In the genomic region with DNA sequence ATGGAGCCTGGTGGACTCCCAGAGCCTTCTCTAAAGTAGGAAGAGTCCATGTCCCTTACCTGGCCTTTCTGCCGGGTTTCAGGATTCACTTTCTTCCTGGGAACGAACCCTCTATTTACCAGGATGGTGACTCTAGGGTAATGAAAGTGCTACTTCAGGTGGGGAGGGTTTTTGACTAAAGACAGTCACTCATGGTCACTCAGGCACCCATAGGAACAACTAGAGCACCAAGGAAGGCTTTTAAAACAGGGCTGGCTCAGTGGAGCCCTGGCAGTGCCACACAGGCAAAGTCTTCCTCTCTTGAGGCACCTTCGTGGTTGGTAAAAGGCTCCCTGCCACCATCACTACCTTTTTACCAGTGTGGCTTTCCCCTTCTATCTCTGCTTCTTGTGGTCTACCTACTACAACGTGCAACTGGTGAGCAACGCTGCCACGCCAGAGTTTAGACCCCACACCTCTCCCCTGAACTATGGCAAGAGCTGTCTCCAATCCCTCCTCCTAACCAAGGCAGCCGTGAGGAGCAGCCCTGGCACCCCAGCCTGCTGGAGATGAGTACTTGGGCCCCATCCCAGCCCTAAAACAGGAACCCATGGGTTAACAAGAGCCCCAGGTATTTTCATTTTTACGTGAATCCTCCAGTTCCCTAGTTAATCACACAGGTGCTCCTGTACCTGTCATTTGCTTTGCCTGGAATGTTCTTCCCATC, we compare ENCODE assay signal across 8 cellular contexts. TPM values are rescaled to one million over a fixed set of nuclear protein-coding genes. Genes with fewer than 3 reads are reported as not detected.
A peak's percentile ranks its signal among the peaks of the same experiment; 100 is the strongest.
DNase-seq lines count a peak whose midpoint lies in the region; ATAC-seq, FAIRE-seq and TF ChIP-seq lines count a peak whose summit lies in the region.
"Had no signal": no experiment of that assay in that cellular context is flagged by ENCODE, and none has a peak within 500 bp of the region (broad histone marks: within the 10 kb centered on the region; RNA-seq: fewer than 3 reads in every experiment).

No MANE protein-coding gene starts in this region.

- H3K4me3 Mint-ChIP-seq in endodermal cell: no peak overlapping the region

- no peak for FAIRE-seq in urothelium cell line (lab: Jason Lieb, UNC)

- H3K36me3 ChIP-seq in HUES64 (ENCODE audit: insufficient read depth, low read length): peaks cover 59% of the 10 kb centered on the region
- peaks cover 49% of the 10 kb centered on the region for H3K36me3 ChIP-seq in endodermal cell (ENCODE audit: control insufficient read depth, insufficient read depth, low read length)
- H3K36me3 ChIP-seq in PC-3 (ENCODE audit: low read depth, low read length): peaks cover 41% of the 10 kb centered on the region

- no peaks in the 10 kb centered on the region for H3K9me3 ChIP-seq in HUES64 (ENCODE audit: insufficient read depth, low read depth, low read length)
- H3K9me3 ChIP-seq in endodermal cell (ENCODE audit: control insufficient read depth, low read length): no peaks in the 10 kb centered on the region
- H3K9me3 ChIP-seq in PC-3 (ENCODE audit: low read length): no peaks in the 10 kb centered on the region

- no peak overlapping the region for H2AFZ ChIP-seq in PC-3 (ENCODE audit: low read length)

- 92% methylated on average over 8 of the region's 8 CpGs for WGBS in HUES64
- WGBS in endodermal cell (ENCODE audit: insufficient coverage in 1 of 2, insufficient read length in 1 of 2), 2 experiments: 94 to 95% methylated on average over 6 to 8 of the region's 8 CpGs

- POLR2A ChIA-PET in PC-3 (lab: Charles Lee; ENCODE audit: unreplicated experiment): no interaction called here

- CTCF ChIA-PET in PC-3 (lab: Charles Lee): no interaction called here

- H3K9me2 ChIP-seq in PC-3 (replicated peaks; ENCODE audit: low read length): no peaks in the 10 kb centered on the region

- H3K4me1 Mint-ChIP-seq in endodermal cell: peaks cover 19% of the 10 kb centered on the region

- peak overlapping the region; percentile 1; the same call in 1 of the 2 replicates for H3K27ac ChIP-seq in HUES64 (ENCODE audit: low read depth, low read length)
- no peak overlapping the region for H3K27ac ChIP-seq in endodermal cell (ENCODE audit: low read depth, low read length)
- H3K27ac ChIP-seq in PC-3 (ENCODE audit: low read length): no peak overlapping the region

- BruUV-seq in PC-3 (replicated peaks; lab: Mats Ljungman, UMichigan): no TSS peak

- intact Hi-C loops in PC-3 (cut with micrococcal nuclease): no loop called here

- H3K27me3 ChIP-seq in HUES64 (ENCODE audit: insufficient read depth, low read length) (no peaks in the 10 kb centered on the region), endodermal cell (ENCODE audit: control insufficient read depth, insufficient read depth, low read length, poor library complexity, severe bottlenecking) (no peaks in the 10 kb centered on the region), PC-3 (ENCODE audit: low read length) (no peaks in the 10 kb centered on the region)

- DNase-seq in endodermal cell (no peak), urothelium cell line (ENCODE audit: low spot score) (no peak), PC-3 (no peak)
- DNase-seq: NCI-H1092; NK-92 treated with Interleukin-12 subunit alpha and Interleukin-12 subunit beta, amount 100 ng/mL, for 24 hours had no signal

- no peak for TF ChIP-seq CTCF in endodermal cell (conservative IDR thresholded peaks at IDR 0.05)
- TF ChIP-seq CTCF in PC-3 (conservative IDR thresholded peaks at IDR 0.05; ENCODE audit: low read depth, low read length): no peak

- no peaks in the 10 kb centered on the region for H3K27me3 Mint-ChIP-seq in endodermal cell (ENCODE audit: insufficient read depth)

- H3K9ac ChIP-seq in HUES64 (ENCODE audit: low read depth, low read length) (no peak overlapping the region), endodermal cell (ENCODE audit: extremely low read depth, low read length, poor library complexity, severe bottlenecking) (no peak overlapping the region), PC-3 (ENCODE audit: low read length) (no peak overlapping the region)

- H3F3A ChIP-seq in PC-3 (ENCODE audit: low read length, unreplicated experiment): peaks cover 13% of the 10 kb centered on the region

- peaks cover 57% of the 10 kb centered on the region for H3K36me3 Mint-ChIP-seq in endodermal cell (ENCODE audit: low read depth)

- peaks cover 52% of the 10 kb centered on the region for H3K79me2 ChIP-seq in PC-3 (ENCODE audit: low read length)

- no peak overlapping the region for H3K4me2 ChIP-seq in PC-3 (ENCODE audit: low read length)

- ATAC-seq in GM18858 (IDR thresholded peaks at IDR 0.05; ENCODE audit: unreplicated experiment) (no peak), PC-3 (no peak)

- H3K4me3 ChIP-seq in HUES64 (ENCODE audit: low read length) (no peak overlapping the region), endodermal cell (ENCODE audit: low read length) (no peak overlapping the region), PC-3 (ENCODE audit: low read length) (no peak overlapping the region)

- H3K27ac Mint-ChIP-seq in endodermal cell: peak overlapping the region; percentile 48

- H3K9me3 Mint-ChIP-seq in endodermal cell: no peaks in the 10 kb centered on the region

- peaks cover 24% of the 10 kb centered on the region for H4K20me1 ChIP-seq in PC-3 (ENCODE audit: low read length)

- peak; percentile 30 for TF ChIP-seq POLR2A in GM10847 (IDR thresholded peaks at IDR 0.05; ENCODE audit: extremely low read depth, insufficient read length)

- peaks cover 7% of the 10 kb centered on the region for H3K4me1 ChIP-seq in HUES64 (ENCODE audit: insufficient read depth, low read length)
- H3K4me1 ChIP-seq in endodermal cell (ENCODE audit: control insufficient read depth, insufficient read depth, low read length): no peaks in the 10 kb centered on the region
- peaks cover 16% of the 10 kb centered on the region for H3K4me1 ChIP-seq in PC-3 (ENCODE audit: insufficient read depth, low read length)

RNA-seq across cellular contexts. Expression of a gene that starts 3.5 kb away (rescaled TPM):
- polyA plus RNA-seq in HUES64 (2013, experiment 1 of 2): 28.1 TPM
- 33.2 TPM for polyA plus RNA-seq in HUES64 (2013, experiment 2 of 2)
- total RNA-seq in endodermal cell (10 to 100 TPM; 45.1 to 54.4 TPM), PC-3 (2014; rRNA removed) (15.7 and 28.1 TPM in 2 replicates)
- 40.7 TPM for polyA plus RNA-seq in endodermal cell (2013, experiment 1 of 2)
- polyA plus RNA-seq in endodermal cell (2013, experiment 2 of 2): 33.0 TPM

RNA-seq across cellular contexts. Expression of a gene that starts 3.6 kb away (rescaled TPM):
- polyA plus RNA-seq in HUES64 (2013, experiment 1 of 2): 45.2 TPM
- 34.4 TPM for polyA plus RNA-seq in HUES64 (2013, experiment 2 of 2)
- total RNA-seq in endodermal cell (10 to 100 TPM; 18.0 to 25.9 TPM), PC-3 (2014; rRNA removed) (103 and 134 TPM in 2 replicates)
- polyA plus RNA-seq in endodermal cell (2013, experiment 1 of 2): 25.5 TPM
- 25.3 TPM for polyA plus RNA-seq in endodermal cell (2013, experiment 2 of 2)

RNA-seq across cellular contexts. Expression of a gene that starts 4.8 kb away (rescaled TPM):
- 2,022 TPM for polyA plus RNA-seq in HUES64 (2013, experiment 1 of 2)
- polyA plus RNA-seq in HUES64 (2013, experiment 2 of 2): 2,280 TPM
- 1,000 to 10,000 TPM; 2,418 to 2,634 TPM for total RNA-seq in endodermal cell
- 2,489 TPM for polyA plus RNA-seq in endodermal cell (2013, experiment 1 of 2)
- polyA plus RNA-seq in endodermal cell (2013, experiment 2 of 2): 2,405 TPM
- 998 and 1,156 TPM in 2 replicates for total RNA-seq in PC-3 (2014; rRNA removed)

RNA-seq across cellular contexts. Expression of a gene that starts 4.9 kb away (rescaled TPM):
- 57.6 TPM for polyA plus RNA-seq in HUES64 (2013, experiment 1 of 2)
- polyA plus RNA-seq in HUES64 (2013, experiment 2 of 2): 43.9 TPM
- total RNA-seq in endodermal cell (10 to 100 TPM; 54.6 to 57.3 TPM), PC-3 (2014; rRNA removed) (20.5 and 24.5 TPM in 2 replicates)
- polyA plus RNA-seq in endodermal cell (2013, experiment 1 of 2): 38.4 TPM
- polyA plus RNA-seq in endodermal cell (2013, experiment 2 of 2): 36.6 TPM

RNA-seq across cellular contexts. Expression of a gene that starts 16.8 kb away (rescaled TPM):
- polyA plus RNA-seq in HUES64 (2013, experiment 1 of 2): 28.4 TPM
- polyA plus RNA-seq in HUES64 (2013, experiment 2 of 2): 23.1 TPM
- total RNA-seq in endodermal cell (10 to 100 TPM; 22.9 to 27.5 TPM), PC-3 (2014; rRNA removed) (28.0 TPM in 2 replicates)
- polyA plus RNA-seq in endodermal cell (2013, experiment 1 of 2): 18.8 TPM
- polyA plus RNA-seq in endodermal cell (2013, experiment 2 of 2): 16.6 TPM
